In genomic region chr2:102588213-102588939, GRCh38 we compare ENCODE assay signal across 17 cellular contexts. TPM values are rescaled to one million over a fixed set of nuclear protein-coding genes. Genes with fewer than 3 reads are reported as not detected.
DNase-seq lines count a peak whose midpoint lies in the region; ATAC-seq and TF ChIP-seq lines count a peak whose summit lies in the region.
"Had no signal": no experiment of that assay in that cellular context is flagged by ENCODE, and none has a peak within 500 bp of the region (broad histone marks: within the 10 kb centered on the region; RNA-seq: fewer than 3 reads in every experiment).

No MANE protein-coding gene starts in this region.

- no peak overlapping the region for H3K14ac ChIP-seq in trophoblast cell (ENCODE audit: low read length)

- no peak overlapping the region for H4K8ac ChIP-seq in trophoblast cell (ENCODE audit: low read depth, low read length)

- no peak overlapping the region for H2BK12ac ChIP-seq in trophoblast cell (ENCODE audit: low read length)

- no peaks in the 10 kb centered on the region for H3K27me3 ChIP-seq in esophagus (ENCODE audit: control insufficient read depth in 1 of 2, insufficient read depth in 2 of 2, low read length in 2 of 2)
- no peaks in the 10 kb centered on the region for H3K27me3 ChIP-seq in trophoblast cell (ENCODE audit: insufficient read depth, low read length)
- no peaks in the 10 kb centered on the region for H3K27me3 ChIP-seq in gastroesophageal sphincter
- H3K27me3 ChIP-seq: BLaER1 had no signal

- H3K79me1 ChIP-seq in trophoblast cell (ENCODE audit: low read length) = no peaks in the 10 kb centered on the region

- H3K4me2 ChIP-seq in trophoblast cell (ENCODE audit: low read length) = no peak overlapping the region
- H3K4me2 ChIP-seq: BLaER1 had no signal

- no peak overlapping the region for H2AK5ac ChIP-seq in trophoblast cell (ENCODE audit: low read length)

- 56 to 64% methylated on average over 8 of the region's 8 CpGs for WGBS in esophagus, 2 donors
- no CpG with 5 or more reads among the region's 8 CpGs for WGBS in trophoblast cell (ENCODE audit: extremely low coverage, insufficient coverage, insufficient read length)
- 74 to 88% methylated on average over 5 to 7 of the region's 8 CpGs for WGBS in gastroesophageal sphincter (ENCODE audit: low coverage in 1 of 2), 2 donors

- no peak for TF ChIP-seq EP300 in gastroesophageal sphincter (IDR thresholded peaks at IDR 0.05)

- no peak overlapping the region for H3K23ac ChIP-seq in trophoblast cell (ENCODE audit: low read length)

- H3K4ac ChIP-seq in trophoblast cell (ENCODE audit: low read depth, low read length) = no peak overlapping the region

- H3K9me3 ChIP-seq in esophagus (ENCODE audit: control insufficient read depth in 2 of 2, insufficient read depth in 1 of 2, low read depth in 1 of 2, low read length in 1 of 2) (no peaks in the 10 kb centered on the region), trophoblast cell (ENCODE audit: insufficient read depth, low read depth, low read length) (no peaks in the 10 kb centered on the region), T-helper 17 cell (ENCODE audit: control insufficient read depth, low read length, poor library complexity, severe bottlenecking) (no peaks in the 10 kb centered on the region), gastroesophageal sphincter (no peaks in the 10 kb centered on the region)
- H3K9me3 ChIP-seq: BLaER1 had no signal

- H3K18ac ChIP-seq in trophoblast cell (ENCODE audit: low read length) = no peak overlapping the region

- H3K36me3 ChIP-seq in esophagus (ENCODE audit: control insufficient read depth in 2 of 2, insufficient read depth in 2 of 2, low read length in 1 of 2) = no peaks in the 10 kb centered on the region
- no peaks in the 10 kb centered on the region for H3K36me3 ChIP-seq in trophoblast cell (ENCODE audit: control insufficient read depth in 1 of 2, insufficient read depth in 2 of 2, low read length in 2 of 2)
- no peaks in the 10 kb centered on the region for H3K36me3 ChIP-seq in gastroesophageal sphincter
- H3K36me3 ChIP-seq: BLaER1 had no signal

- ATAC-seq in T-helper 17 cell (no peak), GM21390 (IDR thresholded peaks at IDR 0.05; ENCODE audit: unreplicated experiment) (no peak), gastroesophageal sphincter (no peak)
- ATAC-seq: HCT116, HepG2 had no signal

- no peak overlapping the region for H4K12ac ChIP-seq in trophoblast cell (ENCODE audit: low read depth, low read length)

- H3K4me3 ChIP-seq in esophagus (ENCODE audit: low read depth in 1 of 2, low read length in 2 of 2) (no peak overlapping the region), trophoblast cell (ENCODE audit: low read depth, low read length) (no peak overlapping the region), gastroesophageal sphincter (no peak overlapping the region)
- H3K4me3 ChIP-seq: BLaER1 had no signal

- H2AFZ ChIP-seq in trophoblast cell (ENCODE audit: insufficient read depth, low read length, poor library complexity) = no peak overlapping the region

- H3K4me1 Mint-ChIP-seq in T-helper 17 cell = no peaks in the 10 kb centered on the region
- H3K4me1 Mint-ChIP-seq: CD8-positive, alpha-beta memory T cell had no signal

- TF ChIP-seq CTCF in gastroesophageal sphincter (IDR thresholded peaks at IDR 0.05) = no peak

- H3K36me3 Mint-ChIP-seq in T-helper 17 cell (ENCODE audit: low read depth) = no peaks in the 10 kb centered on the region

- H3K4me1 ChIP-seq in esophagus (ENCODE audit: control insufficient read depth in 2 of 2, insufficient read depth in 2 of 2, low read length in 1 of 2) = peaks cover 0 to 3% of the 10 kb centered on the region in 2 donors
- H3K4me1 ChIP-seq in trophoblast cell (ENCODE audit: control insufficient read depth in 1 of 2, insufficient read depth in 2 of 2, low read length in 2 of 2) = no peaks in the 10 kb centered on the region
- no peaks in the 10 kb centered on the region for H3K4me1 ChIP-seq in gastroesophageal sphincter

- no peak overlapping the region for H4K91ac ChIP-seq in trophoblast cell (ENCODE audit: low read depth, low read length)

- peaks cover 44% of the 10 kb centered on the region for H3K27me3 Mint-ChIP-seq in T-helper 17 cell

- TF ChIP-seq POLR2A in gastroesophageal sphincter (IDR thresholded peaks at IDR 0.05) = no peak

- no peak overlapping the region for H3K4me3 Mint-ChIP-seq in T-helper 17 cell
- H3K4me3 Mint-ChIP-seq: CD8-positive, alpha-beta memory T cell had no signal

- H3K9ac ChIP-seq in trophoblast cell (ENCODE audit: low read length) = no peak overlapping the region
- H3K9ac ChIP-seq: BLaER1 had no signal

- peak overlapping the region; percentile 51 for H2BK120ac ChIP-seq in trophoblast cell (ENCODE audit: insufficient read depth, low read length, poor library complexity)

- H3K27ac ChIP-seq in esophagus (ENCODE audit: low read depth in 2 of 2, low read length in 1 of 2) = peak overlapping the region; percentile 16 to 34
- no peak overlapping the region for H3K27ac ChIP-seq in trophoblast cell (ENCODE audit: low read depth, low read length)
- H3K27ac ChIP-seq in gastroesophageal sphincter = no peak overlapping the region
- H3K27ac ChIP-seq: BLaER1 had no signal

- peak in 2 of 3 experiments; percentile 5 to 68 for DNase-seq in NCI-H1417 (lab: John Stamatoyannopoulos, UW)
- DNase-seq in NCI-H1417 treated with DMSO at 0.1 percent for 48 hours (lab: John Stamatoyannopoulos, UW) = no peak
- peak in 1 of 2 donors; percentile 65 for DNase-seq in trophoblast cell
- DNase-seq in T-helper 17 cell = no peak
- DNase-seq: 8988T; AML-193; Calu3; CD8-positive, alpha-beta memory T cell; DMS 273 treated with DMSO at 0.1 percent for 48 hours; DMS79 treated with DMSO at 0.1 percent for 48 hours; EL had no signal

- H3K27ac Mint-ChIP-seq in T-helper 17 cell = no peak overlapping the region

- H2BK5ac ChIP-seq in trophoblast cell (ENCODE audit: low read depth, low read length, poor library complexity) = no peak overlapping the region

- H3K79me2 ChIP-seq in trophoblast cell (ENCODE audit: control insufficient read depth, insufficient read depth, low read length, poor library complexity) = no peaks in the 10 kb centered on the region

RNA-seq across cellular contexts. Expression of gene SLC9A2, which starts 31.0 kb away (rescaled TPM):
- under 1 TPM; 0.06 to 0.12 TPM for polyA plus RNA-seq in esophagus
- polyA plus RNA-seq in trophoblast cell (2013) = 1.3 and 1.6 TPM in 2 replicates
- total RNA-seq in T-helper 17 cell = not detected
- total RNA-seq in gastroesophageal sphincter = under 1 TPM in 1 of 4 donors, not detected in 3; 0.57 TPM
- total RNA-seq: CD8-positive, alpha-beta memory T cell had no signal
- polyA plus RNA-seq: CD8-positive, alpha-beta memory T cell; HepG2 had no signal

Comparison
In these comparisons a context has a peak if more than half of its experiments do, and no peak if none do; other contexts are left out.
1. DNase-seq: peak in NCI-H1417 (2 of 3); none in NCI-H1417 treated with DMSO at 0.1 percent for 48 hours (single experiment) and T-helper 17 cell (0 of 3).
2. H3K27ac ChIP-seq: peak in esophagus (2 of 2); none in trophoblast cell (single experiment) and gastroesophageal sphincter (0 of 4).